ENCODE assay signal across 13 cellular contexts in the genomic region with DNA sequence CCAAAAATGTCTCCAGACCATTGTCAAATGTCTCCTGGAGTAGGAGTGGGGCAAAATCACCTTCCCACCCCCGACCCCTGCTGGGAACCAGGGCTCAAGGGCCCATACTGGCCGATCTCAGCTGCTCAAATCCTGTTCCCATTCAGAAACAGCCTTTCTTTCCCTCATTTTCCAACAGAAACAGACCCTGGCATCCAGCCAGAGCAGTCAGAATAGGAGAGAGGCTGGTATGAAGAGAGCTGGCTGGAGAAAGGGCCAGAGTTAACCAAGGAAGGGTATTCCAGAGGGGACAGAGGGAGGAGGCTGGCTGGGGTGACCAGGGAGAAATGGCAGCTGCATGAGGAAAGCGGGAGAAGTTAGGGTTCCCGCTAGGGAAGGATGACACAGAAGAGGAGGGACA.
A peak's percentile ranks its signal among the peaks of the same experiment; 100 is the strongest.
DNase-seq lines count a peak whose midpoint lies in the region; ATAC-seq, FAIRE-seq and TF ChIP-seq lines count a peak whose summit lies in the region.
"Had no signal": no experiment of that assay in that cellular context is flagged by ENCODE, and none has a peak within 500 bp of the region (broad histone marks: within the 10 kb centered on the region; RNA-seq: fewer than 3 reads in every experiment).

No MANE protein-coding gene starts in this region.

- H3K27ac ChIP-seq in small intestine (ENCODE audit: low read depth in 1 of 2, low read length in 1 of 2) = peak overlapping the region; percentile 28 to 65
- H3K27ac ChIP-seq: KMS-11, vagina, WERI-Rb-1 had no signal

- DNase-seq in NCI-H2196 (lab: John Stamatoyannopoulos, UW; ENCODE audit: unreplicated experiment) = peak; percentile 22
- DNase-seq in NCI-H2196 treated with DMSO at 0.1 percent for 48 hours (lab: John Stamatoyannopoulos, UW; ENCODE audit: unreplicated experiment) = no peak
- peak; percentile 71 for DNase-seq in globus pallidus (ENCODE audit: low spot score)
- DNase-seq in small intestine = no peak
- no peak for DNase-seq in activated CD8-positive, alpha-beta memory T cell treated with anti-CD3 and anti-CD28 coated beads, Interleukin-2, amount 10 ng/mL, durations not matched to agents 7 days and 5 days
- no peak for DNase-seq in NCI-H748 treated with DMSO at 0.1 percent for 48 hours (lab: John Stamatoyannopoulos, UW)
- DNase-seq: ACHN, DMS53, WERI-Rb-1 had no signal

- H3K9me3 Mint-ChIP-seq in activated CD8-positive, alpha-beta memory T cell treated with anti-CD3 and anti-CD28 coated beads, Interleukin-2, amount 10 ng/mL, durations not matched to agents 7 days and 5 days (ENCODE audit: low read depth) = no peaks in the 10 kb centered on the region

- no peaks in the 10 kb centered on the region for H3K36me3 ChIP-seq in small intestine (ENCODE audit: control insufficient read depth in 2 of 2, insufficient read depth in 2 of 2, low read length in 2 of 2)
- H3K36me3 ChIP-seq: vagina, WERI-Rb-1 had no signal

- H3K4me1 ChIP-seq in small intestine (ENCODE audit: control insufficient read depth in 2 of 2, insufficient read depth in 1 of 2, low read depth in 1 of 2, low read length in 1 of 2) = peaks cover 5 to 17% of the 10 kb centered on the region in 2 donors

- CTCF ChIA-PET in activated CD8-positive, alpha-beta memory T cell treated with anti-CD3 and anti-CD28 coated beads, Interleukin-2, amount 10 ng/mL, durations not matched to agents 7 days and 5 days (lab: Charles Lee) = interaction anchor here (0.8 kb wide), 1 partner anchor 10 kb away, joined by 3 read pairs; no protein-coding TSS in a partner anchor

- no peaks in the 10 kb centered on the region for H3K27me3 ChIP-seq in small intestine (ENCODE audit: control insufficient read depth in 2 of 2, insufficient read depth in 2 of 2, low read length in 2 of 2)
- H3K27me3 ChIP-seq: vagina had no signal

- peaks cover 12% of the 10 kb centered on the region for H3K36me3 Mint-ChIP-seq in activated CD8-positive, alpha-beta memory T cell treated with anti-CD3 and anti-CD28 coated beads, Interleukin-2, amount 10 ng/mL, durations not matched to agents 7 days and 5 days

- H3K9me3 ChIP-seq in small intestine (ENCODE audit: control insufficient read depth, low read depth) = no peaks in the 10 kb centered on the region
- H3K9me3 ChIP-seq: vagina had no signal

- no peak for FAIRE-seq in small intestine (lab: Jason Lieb, UNC)

- H3K4me1 Mint-ChIP-seq in activated CD8-positive, alpha-beta memory T cell treated with anti-CD3 and anti-CD28 coated beads, Interleukin-2, amount 10 ng/mL, durations not matched to agents 7 days and 5 days = peaks cover 52% of the 10 kb centered on the region

- ATAC-seq in SK-N-SH treated with all-trans-retinoic acid at 6 μM for 48 hours (peak; percentile 63), HG02610 (IDR thresholded peaks at IDR 0.05; ENCODE audit: unreplicated experiment) (no peak)
- no peak for ATAC-seq in activated CD8-positive, alpha-beta memory T cell treated with anti-CD3 and anti-CD28 coated beads, Interleukin-2, amount 10 ng/mL, durations not matched to agents 7 days and 5 days

- no peak overlapping the region for H3K27ac Mint-ChIP-seq in activated CD8-positive, alpha-beta memory T cell treated with anti-CD3 and anti-CD28 coated beads, Interleukin-2, amount 10 ng/mL, durations not matched to agents 7 days and 5 days

- 60 to 76% (median 67%) methylated on average over 4 of the region's 4 CpGs for WGBS in small intestine, 3 donors

- no peak overlapping the region for H3K4me3 Mint-ChIP-seq in activated CD8-positive, alpha-beta memory T cell treated with anti-CD3 and anti-CD28 coated beads, Interleukin-2, amount 10 ng/mL, durations not matched to agents 7 days and 5 days

- no peak overlapping the region for H3K4me3 ChIP-seq in small intestine (ENCODE audit: low read depth in 1 of 2, low read length in 2 of 2)
- H3K4me3 ChIP-seq: vagina had no signal

- peaks cover 10% of the 10 kb centered on the region for H3K27me3 Mint-ChIP-seq in activated CD8-positive, alpha-beta memory T cell treated with anti-CD3 and anti-CD28 coated beads, Interleukin-2, amount 10 ng/mL, durations not matched to agents 7 days and 5 days

TF ChIP-seq in SK-N-SH treated with all-trans-retinoic acid at 6 μM for 48 hours, 23 proteins besides CTCF, POLR2A, EP300 and RAD21:
- TF ChIP-seq, protein P1, sequence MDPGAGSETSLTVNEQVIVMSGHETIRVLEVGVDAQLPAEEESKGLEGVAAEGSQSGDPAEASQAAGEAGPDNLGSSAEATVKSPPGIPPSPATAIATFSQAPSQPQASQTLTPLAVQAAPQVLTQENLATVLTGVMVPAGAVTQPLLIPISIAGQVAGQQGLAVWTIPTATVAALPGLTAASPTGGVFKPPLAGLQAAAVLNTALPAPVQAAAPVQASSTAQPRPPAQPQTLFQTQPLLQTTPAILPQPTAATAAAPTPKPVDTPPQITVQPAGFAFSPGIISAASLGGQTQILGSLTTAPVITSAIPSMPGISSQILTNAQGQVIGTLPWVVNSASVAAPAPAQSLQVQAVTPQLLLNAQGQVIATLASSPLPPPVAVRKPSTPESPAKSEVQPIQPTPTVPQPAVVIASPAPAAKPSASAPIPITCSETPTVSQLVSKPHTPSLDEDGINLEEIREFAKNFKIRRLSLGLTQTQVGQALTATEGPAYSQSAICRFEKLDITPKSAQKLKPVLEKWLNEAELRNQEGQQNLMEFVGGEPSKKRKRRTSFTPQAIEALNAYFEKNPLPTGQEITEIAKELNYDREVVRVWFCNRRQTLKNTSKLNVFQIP (CRISPR knock-in tag; IDR thresholded peaks at IDR 0.05; ENCODE audit: borderline replicate concordance, low read depth) = no peak
- no peak for TF ChIP-seq BACH2 (CRISPR knock-in tag; IDR thresholded peaks at IDR 0.05; ENCODE audit: borderline replicate concordance)
- TF ChIP-seq ZFP30 (CRISPR knock-in tag; IDR thresholded peaks at IDR 0.05) = no peak
- TF ChIP-seq ZNF8 (CRISPR knock-in tag; IDR thresholded peaks at IDR 0.05) = no peak
- no peak for TF ChIP-seq OSR1 (CRISPR knock-in tag; IDR thresholded peaks at IDR 0.05)
- no peak for TF ChIP-seq RARB (CRISPR knock-in tag; IDR thresholded peaks at IDR 0.05)
- no peak for TF ChIP-seq CSDC2 (CRISPR knock-in tag; IDR thresholded peaks at IDR 0.05)
- no peak for TF ChIP-seq TOX (CRISPR knock-in tag; IDR thresholded peaks at IDR 0.05; ENCODE audit: borderline replicate concordance)
- TF ChIP-seq, protein P2, sequence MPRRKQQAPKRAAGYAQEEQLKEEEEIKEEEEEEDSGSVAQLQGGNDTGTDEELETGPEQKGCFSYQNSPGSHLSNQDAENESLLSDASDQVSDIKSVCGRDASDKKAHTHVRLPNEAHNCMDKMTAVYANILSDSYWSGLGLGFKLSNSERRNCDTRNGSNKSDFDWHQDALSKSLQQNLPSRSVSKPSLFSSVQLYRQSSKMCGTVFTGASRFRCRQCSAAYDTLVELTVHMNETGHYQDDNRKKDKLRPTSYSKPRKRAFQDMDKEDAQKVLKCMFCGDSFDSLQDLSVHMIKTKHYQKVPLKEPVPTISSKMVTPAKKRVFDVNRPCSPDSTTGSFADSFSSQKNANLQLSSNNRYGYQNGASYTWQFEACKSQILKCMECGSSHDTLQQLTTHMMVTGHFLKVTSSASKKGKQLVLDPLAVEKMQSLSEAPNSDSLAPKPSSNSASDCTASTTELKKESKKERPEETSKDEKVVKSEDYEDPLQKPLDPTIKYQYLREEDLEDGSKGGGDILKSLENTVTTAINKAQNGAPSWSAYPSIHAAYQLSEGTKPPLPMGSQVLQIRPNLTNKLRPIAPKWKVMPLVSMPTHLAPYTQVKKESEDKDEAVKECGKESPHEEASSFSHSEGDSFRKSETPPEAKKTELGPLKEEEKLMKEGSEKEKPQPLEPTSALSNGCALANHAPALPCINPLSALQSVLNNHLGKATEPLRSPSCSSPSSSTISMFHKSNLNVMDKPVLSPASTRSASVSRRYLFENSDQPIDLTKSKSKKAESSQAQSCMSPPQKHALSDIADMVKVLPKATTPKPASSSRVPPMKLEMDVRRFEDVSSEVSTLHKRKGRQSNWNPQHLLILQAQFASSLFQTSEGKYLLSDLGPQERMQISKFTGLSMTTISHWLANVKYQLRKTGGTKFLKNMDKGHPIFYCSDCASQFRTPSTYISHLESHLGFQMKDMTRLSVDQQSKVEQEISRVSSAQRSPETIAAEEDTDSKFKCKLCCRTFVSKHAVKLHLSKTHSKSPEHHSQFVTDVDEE (CRISPR knock-in tag; IDR thresholded peaks at IDR 0.05) = no peak
- TF ChIP-seq GLIS3 (CRISPR knock-in tag; IDR thresholded peaks at IDR 0.05) = no peak

Comparison
In these comparisons a context has a peak if more than half of its experiments do, and no peak if none do; other contexts are left out.
1. DNase-seq: peak in NCI-H2196 (single experiment) and globus pallidus (single experiment); none in NCI-H2196 treated with DMSO at 0.1 percent for 48 hours (single experiment), small intestine (single experiment), activated CD8-positive, alpha-beta memory T cell treated with anti-CD3 and anti-CD28 coated beads, Interleukin-2, amount 10 ng/mL, durations not matched to agents 7 days and 5 days (single experiment) and NCI-H748 treated with DMSO at 0.1 percent for 48 hours (single experiment).